Comparison of ENCODE assay signal across 1 cellular context in the genomic region with DNA sequence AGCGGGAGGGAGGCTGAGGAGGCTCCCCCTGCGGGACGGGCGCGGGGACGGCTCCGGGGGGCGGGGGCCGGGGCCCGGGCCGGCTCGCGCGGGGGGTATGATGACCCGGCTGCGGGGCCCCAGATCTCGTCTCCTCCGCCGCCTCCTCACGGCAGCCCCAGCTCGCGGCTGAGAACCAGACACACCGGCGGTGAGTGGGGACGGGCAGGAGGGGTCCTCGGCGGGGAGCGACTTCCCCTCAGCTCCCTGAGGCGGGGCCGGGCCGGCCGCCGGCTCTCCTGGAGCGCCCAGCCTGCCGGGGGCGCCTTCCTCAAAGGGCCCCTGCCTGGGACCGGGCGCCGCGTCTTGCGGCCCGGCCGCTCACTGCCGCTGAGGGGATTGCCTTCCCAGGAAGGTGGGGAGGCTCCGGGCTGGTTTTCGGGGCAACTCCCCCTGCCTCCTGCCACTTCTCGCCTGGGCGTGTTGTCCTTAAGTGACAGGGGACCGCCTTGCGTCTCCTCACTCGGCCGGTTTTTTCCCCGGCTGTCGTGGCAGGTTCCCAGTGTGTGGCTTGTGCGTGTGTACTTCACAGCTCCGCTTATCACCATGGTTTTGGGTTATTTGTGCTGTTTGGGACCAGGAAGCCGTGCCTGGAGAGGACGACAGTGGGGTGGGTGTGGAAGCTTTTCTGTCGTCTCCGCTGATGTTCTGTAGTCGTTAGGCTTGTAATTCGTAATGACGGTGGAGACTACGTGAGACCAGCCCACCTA.
TF ChIP-seq lines count a peak whose summit lies in the region.

No MANE protein-coding gene starts in this region.

TF ChIP-seq in HepG2, 621 proteins besides CTCF, POLR2A, EP300 and RAD21 (continued from another document and continues in another):
- TF ChIP-seq, protein P1, sequence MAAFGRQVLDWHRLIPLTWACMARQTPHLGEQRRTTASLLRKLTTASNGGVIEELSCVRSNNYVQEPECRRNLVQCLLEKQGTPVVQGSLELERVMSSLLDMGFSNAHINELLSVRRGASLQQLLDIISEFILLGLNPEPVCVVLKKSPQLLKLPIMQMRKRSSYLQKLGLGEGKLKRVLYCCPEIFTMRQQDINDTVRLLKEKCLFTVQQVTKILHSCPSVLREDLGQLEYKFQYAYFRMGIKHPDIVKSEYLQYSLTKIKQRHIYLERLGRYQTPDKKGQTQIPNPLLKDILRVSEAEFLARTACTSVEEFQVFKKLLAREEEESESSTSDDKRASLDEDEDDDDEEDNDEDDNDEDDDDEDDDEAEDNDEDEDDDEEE (CRISPR knock-in tag; IDR thresholded peaks at IDR 0.05), result peak; percentile 79; the same call in 1 of the 2 replicates
- TF ChIP-seq ZFAT (CRISPR knock-in tag; conservative IDR thresholded peaks at IDR 0.05) (no peak), HDAC2 (CRISPR knock-in tag; IDR thresholded peaks at IDR 0.05) (no peak), YEATS2 (CRISPR knock-in tag; IDR thresholded peaks at IDR 0.05; ENCODE audit: borderline replicate concordance) (0 out of 2 replicates have a peak, but pooled peaks have one; percentile 16), ARNT2 (CRISPR knock-in tag; IDR thresholded peaks at IDR 0.05; ENCODE audit: low read depth) (peak; percentile 47; the same call in 1 of the 2 replicates), SATB2 (CRISPR knock-in tag; IDR thresholded peaks at IDR 0.05) (no peak), NFYB (CRISPR knock-in tag; IDR thresholded peaks at IDR 0.05) (0 out of 2 replicates have a peak, but pooled peaks have one; percentile 8), ZNF331 (CRISPR knock-in tag; IDR thresholded peaks at IDR 0.05) (no peak), MBNL3 (CRISPR knock-in tag; conservative IDR thresholded peaks at IDR 0.05) (no peak), ZNF20 (CRISPR knock-in tag; IDR thresholded peaks at IDR 0.05) (no peak), DPF2 (CRISPR knock-in tag; IDR thresholded peaks at IDR 0.05; ENCODE audit: borderline replicate concordance, low read depth) (no peak), ZSCAN25 (CRISPR knock-in tag; IDR thresholded peaks at IDR 0.05) (no peak), JUNB (CRISPR knock-in tag; IDR thresholded peaks at IDR 0.05; ENCODE audit: borderline replicate concordance) (no peak), MXI1 (IDR thresholded peaks at IDR 0.05; ENCODE audit: borderline replicate concordance, low read depth, low read length) (no peak), SIN3A (IDR thresholded peaks at IDR 0.05; ENCODE audit: borderline replicate concordance, low read depth, low read length) (no peak), ZNF253 (CRISPR knock-in tag; IDR thresholded peaks at IDR 0.05; ENCODE audit: borderline replicate concordance) (0 out of 2 replicates have a peak, but pooled peaks have one; percentile 58), ZNF234 (CRISPR knock-in tag; conservative IDR thresholded peaks at IDR 0.05) (no peak), ATF7-NPFF (CRISPR knock-in tag; IDR thresholded peaks at IDR 0.05; ENCODE audit: low read depth) (0 out of 2 replicates have a peak, but pooled peaks have one; percentile 26), ZNF7 (CRISPR knock-in tag; IDR thresholded peaks at IDR 0.05) (no peak), YEATS4 (CRISPR knock-in tag; IDR thresholded peaks at IDR 0.05; ENCODE audit: borderline replicate concordance) (peak; percentile 1; the same call in 1 of the 2 replicates), KLF9 (CRISPR knock-in tag; IDR thresholded peaks at IDR 0.05; ENCODE audit: low read depth) (no peak), ZNF354B (CRISPR knock-in tag; IDR thresholded peaks at IDR 0.05) (no peak), ZNF788 (CRISPR knock-in tag; IDR thresholded peaks at IDR 0.05; ENCODE audit: borderline replicate concordance) (no peak), ZNF335 (CRISPR knock-in tag; IDR thresholded peaks at IDR 0.05) (no peak), CENPX (CRISPR knock-in tag; IDR thresholded peaks at IDR 0.05) (no peak), ZNF709 (CRISPR knock-in tag; IDR thresholded peaks at IDR 0.05) (0 out of 2 replicates have a peak, but pooled peaks have one; percentile 34), KMT2A (CRISPR knock-in tag; IDR thresholded peaks at IDR 0.05) (0 out of 2 replicates have a peak, but pooled peaks have one; percentile 4), SAP130 (CRISPR knock-in tag; IDR thresholded peaks at IDR 0.05; ENCODE audit: low read depth) (peak; percentile 61), NR0B2 (CRISPR knock-in tag; IDR thresholded peaks at IDR 0.05) (peak; percentile 0; the same call in 1 of the 2 replicates), MIER2 (CRISPR knock-in tag; IDR thresholded peaks at IDR 0.05) (no peak), REXO4 (CRISPR knock-in tag; IDR thresholded peaks at IDR 0.05; ENCODE audit: borderline replicate concordance) (0 out of 2 replicates have a peak, but pooled peaks have one; percentile 65), ASH2L (IDR thresholded peaks at IDR 0.05; ENCODE audit: insufficient read length, low read depth, low read length) (peak; percentile 2), ZNF615 (CRISPR knock-in tag; IDR thresholded peaks at IDR 0.05; ENCODE audit: borderline replicate concordance) (no peak), SRSF1 (optimal IDR thresholded peaks at IDR 0.05; ENCODE audit: low read depth, low read length) (no peak), ZC3H13 (CRISPR knock-in tag; IDR thresholded peaks at IDR 0.05) (0 out of 2 replicates have a peak, but pooled peaks have one; percentile 8), PTBP1 (IDR thresholded peaks at IDR 0.05; ENCODE audit: low read depth, low read length, poor library complexity, severe bottlenecking) (peak; percentile 67), CREB3 (CRISPR knock-in tag; IDR thresholded peaks at IDR 0.05) (no peak), ZNF276 (CRISPR knock-in tag; IDR thresholded peaks at IDR 0.05; ENCODE audit: low read depth) (no peak), DDIT3 (CRISPR knock-in tag; IDR thresholded peaks at IDR 0.05) (no peak), ZNF598 (CRISPR knock-in tag; IDR thresholded peaks at IDR 0.05; ENCODE audit: borderline replicate concordance) (0 out of 2 replicates have a peak, but pooled peaks have one; percentile 31), ZFP82 (CRISPR knock-in tag; IDR thresholded peaks at IDR 0.05; ENCODE audit: borderline replicate concordance) (peak; percentile 20; the same call in 1 of the 2 replicates), KDM5A (IDR thresholded peaks at IDR 0.05; ENCODE audit: borderline replicate concordance, low read length) (peak; percentile 40; the same call in 1 of the 2 replicates)
- TF ChIP-seq, protein P2, sequence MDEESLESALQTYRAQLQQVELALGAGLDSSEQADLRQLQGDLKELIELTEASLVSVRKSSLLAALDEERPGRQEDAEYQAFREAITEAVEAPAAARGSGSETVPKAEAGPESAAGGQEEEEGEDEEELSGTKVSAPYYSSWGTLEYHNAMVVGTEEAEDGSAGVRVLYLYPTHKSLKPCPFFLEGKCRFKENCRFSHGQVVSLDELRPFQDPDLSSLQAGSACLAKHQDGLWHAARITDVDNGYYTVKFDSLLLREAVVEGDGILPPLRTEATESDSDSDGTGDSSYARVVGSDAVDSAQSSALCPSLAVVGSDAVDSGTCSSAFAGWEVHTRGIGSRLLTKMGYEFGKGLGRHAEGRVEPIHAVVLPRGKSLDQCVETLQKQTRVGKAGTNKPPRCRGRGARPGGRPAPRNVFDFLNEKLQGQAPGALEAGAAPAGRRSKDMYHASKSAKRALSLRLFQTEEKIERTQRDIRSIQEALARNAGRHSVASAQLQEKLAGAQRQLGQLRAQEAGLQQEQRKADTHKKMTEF (CRISPR knock-in tag; IDR thresholded peaks at IDR 0.05), result no peak
- TF ChIP-seq, protein P3, sequence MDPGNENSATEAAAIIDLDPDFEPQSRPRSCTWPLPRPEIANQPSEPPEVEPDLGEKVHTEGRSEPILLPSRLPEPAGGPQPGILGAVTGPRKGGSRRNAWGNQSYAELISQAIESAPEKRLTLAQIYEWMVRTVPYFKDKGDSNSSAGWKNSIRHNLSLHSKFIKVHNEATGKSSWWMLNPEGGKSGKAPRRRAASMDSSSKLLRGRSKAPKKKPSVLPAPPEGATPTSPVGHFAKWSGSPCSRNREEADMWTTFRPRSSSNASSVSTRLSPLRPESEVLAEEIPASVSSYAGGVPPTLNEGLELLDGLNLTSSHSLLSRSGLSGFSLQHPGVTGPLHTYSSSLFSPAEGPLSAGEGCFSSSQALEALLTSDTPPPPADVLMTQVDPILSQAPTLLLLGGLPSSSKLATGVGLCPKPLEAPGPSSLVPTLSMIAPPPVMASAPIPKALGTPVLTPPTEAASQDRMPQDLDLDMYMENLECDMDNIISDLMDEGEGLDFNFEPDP (CRISPR knock-in tag; conservative IDR thresholded peaks at IDR 0.05), result no peak
- TF ChIP-seq, protein P4, sequence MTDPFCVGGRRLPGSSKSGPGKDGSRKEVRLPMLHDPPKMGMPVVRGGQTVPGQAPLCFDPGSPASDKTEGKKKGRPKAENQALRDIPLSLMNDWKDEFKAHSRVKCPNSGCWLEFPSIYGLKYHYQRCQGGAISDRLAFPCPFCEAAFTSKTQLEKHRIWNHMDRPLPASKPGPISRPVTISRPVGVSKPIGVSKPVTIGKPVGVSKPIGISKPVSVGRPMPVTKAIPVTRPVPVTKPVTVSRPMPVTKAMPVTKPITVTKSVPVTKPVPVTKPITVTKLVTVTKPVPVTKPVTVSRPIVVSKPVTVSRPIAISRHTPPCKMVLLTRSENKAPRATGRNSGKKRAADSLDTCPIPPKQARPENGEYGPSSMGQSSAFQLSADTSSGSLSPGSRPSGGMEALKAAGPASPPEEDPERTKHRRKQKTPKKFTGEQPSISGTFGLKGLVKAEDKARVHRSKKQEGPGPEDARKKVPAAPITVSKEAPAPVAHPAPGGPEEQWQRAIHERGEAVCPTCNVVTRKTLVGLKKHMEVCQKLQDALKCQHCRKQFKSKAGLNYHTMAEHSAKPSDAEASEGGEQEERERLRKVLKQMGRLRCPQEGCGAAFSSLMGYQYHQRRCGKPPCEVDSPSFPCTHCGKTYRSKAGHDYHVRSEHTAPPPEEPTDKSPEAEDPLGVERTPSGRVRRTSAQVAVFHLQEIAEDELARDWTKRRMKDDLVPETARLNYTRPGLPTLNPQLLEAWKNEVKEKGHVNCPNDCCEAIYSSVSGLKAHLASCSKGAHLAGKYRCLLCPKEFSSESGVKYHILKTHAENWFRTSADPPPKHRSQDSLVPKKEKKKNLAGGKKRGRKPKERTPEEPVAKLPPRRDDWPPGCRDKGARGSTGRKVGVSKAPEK (CRISPR knock-in tag; IDR thresholded peaks at IDR 0.05; ENCODE audit: borderline replicate concordance), result no peak
- TF ChIP-seq, protein P5, sequence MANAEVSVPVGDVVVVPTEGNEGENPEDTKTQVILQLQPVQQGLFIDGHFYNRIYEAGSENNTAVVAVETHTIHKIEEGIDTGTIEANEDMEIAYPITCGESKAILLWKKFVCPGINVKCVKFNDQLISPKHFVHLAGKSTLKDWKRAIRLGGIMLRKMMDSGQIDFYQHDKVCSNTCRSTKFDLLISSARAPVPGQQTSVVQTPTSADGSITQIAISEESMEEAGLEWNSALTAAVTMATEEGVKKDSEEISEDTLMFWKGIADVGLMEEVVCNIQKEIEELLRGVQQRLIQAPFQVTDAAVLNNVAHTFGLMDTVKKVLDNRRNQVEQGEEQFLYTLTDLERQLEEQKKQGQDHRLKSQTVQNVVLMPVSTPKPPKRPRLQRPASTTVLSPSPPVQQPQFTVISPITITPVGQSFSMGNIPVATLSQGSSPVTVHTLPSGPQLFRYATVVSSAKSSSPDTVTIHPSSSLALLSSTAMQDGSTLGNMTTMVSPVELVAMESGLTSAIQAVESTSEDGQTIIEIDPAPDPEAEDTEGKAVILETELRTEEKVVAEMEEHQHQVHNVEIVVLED (CRISPR knock-in tag; IDR thresholded peaks at IDR 0.05; ENCODE audit: borderline replicate concordance), result no peak
- TF ChIP-seq, protein P6, sequence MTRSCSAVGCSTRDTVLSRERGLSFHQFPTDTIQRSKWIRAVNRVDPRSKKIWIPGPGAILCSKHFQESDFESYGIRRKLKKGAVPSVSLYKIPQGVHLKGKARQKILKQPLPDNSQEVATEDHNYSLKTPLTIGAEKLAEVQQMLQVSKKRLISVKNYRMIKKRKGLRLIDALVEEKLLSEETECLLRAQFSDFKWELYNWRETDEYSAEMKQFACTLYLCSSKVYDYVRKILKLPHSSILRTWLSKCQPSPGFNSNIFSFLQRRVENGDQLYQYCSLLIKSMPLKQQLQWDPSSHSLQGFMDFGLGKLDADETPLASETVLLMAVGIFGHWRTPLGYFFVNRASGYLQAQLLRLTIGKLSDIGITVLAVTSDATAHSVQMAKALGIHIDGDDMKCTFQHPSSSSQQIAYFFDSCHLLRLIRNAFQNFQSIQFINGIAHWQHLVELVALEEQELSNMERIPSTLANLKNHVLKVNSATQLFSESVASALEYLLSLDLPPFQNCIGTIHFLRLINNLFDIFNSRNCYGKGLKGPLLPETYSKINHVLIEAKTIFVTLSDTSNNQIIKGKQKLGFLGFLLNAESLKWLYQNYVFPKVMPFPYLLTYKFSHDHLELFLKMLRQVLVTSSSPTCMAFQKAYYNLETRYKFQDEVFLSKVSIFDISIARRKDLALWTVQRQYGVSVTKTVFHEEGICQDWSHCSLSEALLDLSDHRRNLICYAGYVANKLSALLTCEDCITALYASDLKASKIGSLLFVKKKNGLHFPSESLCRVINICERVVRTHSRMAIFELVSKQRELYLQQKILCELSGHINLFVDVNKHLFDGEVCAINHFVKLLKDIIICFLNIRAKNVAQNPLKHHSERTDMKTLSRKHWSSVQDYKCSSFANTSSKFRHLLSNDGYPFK (CRISPR knock-in tag; IDR thresholded peaks at IDR 0.05; ENCODE audit: borderline replicate concordance), result no peak
